Comparison of ENCODE assay signal across 13 cellular contexts in the genomic region with DNA sequence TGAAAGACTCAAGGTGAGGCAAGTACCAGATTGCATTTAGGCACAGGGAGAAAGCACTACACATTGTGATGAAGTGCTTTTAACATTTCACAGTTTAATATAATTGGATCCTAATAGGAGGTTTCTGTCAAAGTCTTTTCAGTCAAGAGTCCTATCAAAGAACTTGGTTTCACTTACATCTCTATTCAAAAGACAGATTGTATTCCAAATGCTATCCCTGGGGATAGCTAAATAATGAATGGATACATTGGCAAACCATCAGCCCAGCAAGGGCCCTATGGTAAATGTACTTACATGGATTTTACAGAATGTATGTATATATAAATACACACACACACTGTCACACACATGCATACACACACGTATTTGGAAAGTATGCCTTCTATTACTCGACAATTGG.
"Had no signal": no experiment of that assay in that cellular context is flagged by ENCODE, and none has a peak within 500 bp of the region (broad histone marks: within the 10 kb centered on the region; RNA-seq: fewer than 3 reads in every experiment).

No MANE protein-coding gene starts in this region.

- H3K27me3 Mint-ChIP-seq: activated T-helper 17 cell treated with anti-CD3 and anti-CD28 coated beads, Interleukin-2, amount 50 U/mL, for 72 hours; stimulated activated naive CD8-positive, alpha-beta T cell treated with anti-CD3 and anti-CD28 coated beads, Interleukin-15, amount 100 ng/mL, for 72 hours had no signal

- H3K4me3 Mint-ChIP-seq: activated T-helper 17 cell treated with anti-CD3 and anti-CD28 coated beads, Interleukin-2, amount 50 U/mL, for 72 hours; neural crest cell; stimulated activated naive CD8-positive, alpha-beta T cell treated with anti-CD3 and anti-CD28 coated beads, Interleukin-15, amount 100 ng/mL, for 72 hours had no signal

- H3K27ac Mint-ChIP-seq: activated T-helper 17 cell treated with anti-CD3 and anti-CD28 coated beads, Interleukin-2, amount 50 U/mL, for 72 hours; stimulated activated naive CD8-positive, alpha-beta T cell treated with anti-CD3 and anti-CD28 coated beads, Interleukin-15, amount 100 ng/mL, for 72 hours had no signal

- H3K4me1 Mint-ChIP-seq: activated T-helper 17 cell treated with anti-CD3 and anti-CD28 coated beads, Interleukin-2, amount 50 U/mL, for 72 hours; stimulated activated naive CD8-positive, alpha-beta T cell treated with anti-CD3 and anti-CD28 coated beads, Interleukin-15, amount 100 ng/mL, for 72 hours had no signal

- DNase-seq: activated CD4-positive, alpha-beta T cell treated with anti-CD3 and anti-CD28 coated beads for 1 hour; activated CD4-positive, alpha-beta T cell treated with anti-CD3 and anti-CD28 coated beads, Interleukin-2, amount 50 U/mL, for 4 hours; activated naive CD4-positive, alpha-beta T cell treated with Interleukin-2 at 50 U/mL for 16 hours; activated T-cell treated with anti-CD3 and anti-CD28 coated beads for 4 hours; anterior cingulate cortex; brain microvascular endothelial cell; effector memory CD4-positive, alpha-beta T cell; foreskin fibroblast; right lobe of liver; stimulated activated naive CD8-positive, alpha-beta T cell treated with anti-CD3 and anti-CD28 coated beads, Interleukin-15, amount 100 ng/mL, for 72 hours; T1000 had no signal

- ATAC-seq: activated T-helper 17 cell treated with anti-CD3 and anti-CD28 coated beads, Interleukin-2, amount 50 U/mL, for 72 hours; right lobe of liver; stimulated activated naive CD8-positive, alpha-beta T cell treated with anti-CD3 and anti-CD28 coated beads, Interleukin-15, amount 100 ng/mL, for 72 hours had no signal
